7 cellular contexts compared by ENCODE assay signal in the genomic region with DNA sequence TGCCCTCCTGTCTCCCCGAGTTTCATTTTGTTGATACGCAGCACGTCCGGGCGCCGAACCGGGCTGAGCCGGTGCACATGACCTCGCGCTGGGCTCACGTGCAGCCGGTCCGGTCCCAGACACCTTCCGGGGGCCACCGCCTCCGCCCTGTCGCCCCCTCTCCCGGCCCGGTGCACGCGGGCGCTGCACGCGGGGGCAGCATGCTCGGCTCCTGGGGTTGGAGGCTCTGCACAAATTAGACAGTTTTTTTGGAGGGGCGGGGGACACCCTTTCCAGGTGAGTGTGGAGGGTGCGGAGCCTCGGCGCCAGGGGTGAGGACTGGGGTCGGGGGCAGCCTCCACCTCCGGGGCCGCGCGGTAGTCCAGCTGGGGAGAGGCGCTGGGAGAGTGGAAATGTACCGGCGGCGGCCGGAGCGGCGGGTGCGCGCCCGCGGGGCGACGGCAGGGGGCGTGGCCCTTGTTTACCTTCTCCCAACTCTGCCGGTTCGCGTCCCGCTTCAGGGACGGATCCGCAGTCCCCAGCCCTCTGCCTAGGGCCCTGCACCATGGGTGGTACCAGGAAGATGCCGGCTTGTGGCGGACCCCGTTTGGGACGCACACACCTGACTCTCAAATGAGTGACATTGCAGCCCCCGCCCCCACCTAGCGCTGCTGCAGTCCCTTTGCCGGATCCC. TPM values are rescaled to one million over a fixed set of nuclear protein-coding genes. Genes with fewer than 3 reads are reported as not detected.
A peak's percentile ranks its signal among the peaks of the same experiment; 100 is the strongest.
DNase-seq lines count a peak whose midpoint lies in the region; ATAC-seq and TF ChIP-seq lines count a peak whose summit lies in the region.

No MANE protein-coding gene starts in this region.

- H3K27me3 Mint-ChIP-seq in dendritic cell treated with granulocyte-macrophage colony-stimulating factor and Interleukin-4, amounts not matched to agents 40 ng/mL and 50 ng/mL, for 4 days = no peaks in the 10 kb centered on the region

- TF ChIP-seq CTCF in GM12875 (IDR thresholded peaks at IDR 0.05; ENCODE audit: borderline replicate concordance, insufficient read depth, low read depth, low read length) = peak; percentile 65
- TF ChIP-seq CTCF in right lobe of liver (IDR thresholded peaks at IDR 0.05) = peak; percentile 44 to 53 (median 49)

- TF ChIP-seq POLR2A in right lobe of liver (IDR thresholded peaks at IDR 0.05) = no peak

- WGBS in right lobe of liver (ENCODE audit: insufficient coverage, low coverage, low lambda C conversion rate, missing lambda C conversion rate) = 0% methylated on average over 3 of the region's 61 CpGs

- H3K9me3 ChIP-seq in right lobe of liver = no peaks in the 10 kb centered on the region

- H3K27ac Mint-ChIP-seq in dendritic cell treated with granulocyte-macrophage colony-stimulating factor and Interleukin-4, amounts not matched to agents 40 ng/mL and 50 ng/mL, for 4 days = peak overlapping the region; percentile 98

- H3K36me3 ChIP-seq in right lobe of liver = no peaks in the 10 kb centered on the region

- ATAC-seq in HG02588 (IDR thresholded peaks at IDR 0.05; ENCODE audit: unreplicated experiment) (peak; percentile 24), right lobe of liver (peak; percentile 50 to 53 (median 52))

- peak; percentile 57 for DNase-seq in NCI-H1694 treated with DMSO at 0.1 percent for 48 hours (lab: John Stamatoyannopoulos, UW)
- DNase-seq in activated CD4-positive, alpha-beta T cell treated with anti-CD3 and anti-CD28 coated beads for 1 hour = peak; percentile 38
- peak; percentile 84 to 87 (median 86) for DNase-seq in right lobe of liver
- peak; percentile 78 for DNase-seq in stimulated activated CD4-positive, alpha-beta T cell treated with anti-CD3 and anti-CD28 coated beads, Interleukin-4, amount 100 ng/mL, for 24 hours

- H3K9me3 Mint-ChIP-seq in dendritic cell treated with granulocyte-macrophage colony-stimulating factor and Interleukin-4, amounts not matched to agents 40 ng/mL and 50 ng/mL, for 4 days = no peaks in the 10 kb centered on the region

- intact Hi-C loops in dendritic cell treated with granulocyte-macrophage colony-stimulating factor and Interleukin-4, amounts not matched to agents 40 ng/mL and 50 ng/mL, for 4 days (cut with micrococcal nuclease) = loop anchor here (1.0 kb wide), 2 partner anchors 51 to 115 kb away; a partner anchor contains a TSS
- intact Hi-C loops in right lobe of liver (cut with DNase I) = loop anchor here in 1 of 2 donors (5.0 kb wide), 1 partner anchor 46 kb away; no protein-coding TSS in a partner anchor

- H3K27ac ChIP-seq in right lobe of liver = peak overlapping the region; percentile 96 to 98 (median 97)

- no peaks in the 10 kb centered on the region for H3K27me3 ChIP-seq in right lobe of liver

- peak overlapping the region; percentile 95 for H3K4me3 Mint-ChIP-seq in dendritic cell treated with granulocyte-macrophage colony-stimulating factor and Interleukin-4, amounts not matched to agents 40 ng/mL and 50 ng/mL, for 4 days

- peaks cover 9% of the 10 kb centered on the region for H3K36me3 Mint-ChIP-seq in dendritic cell treated with granulocyte-macrophage colony-stimulating factor and Interleukin-4, amounts not matched to agents 40 ng/mL and 50 ng/mL, for 4 days (ENCODE audit: low read depth)

- peaks cover 0 to 33% (median 13%) of the 10 kb centered on the region in 4 donors for H3K4me1 ChIP-seq in right lobe of liver

- peaks cover 22% of the 10 kb centered on the region for H3K4me1 Mint-ChIP-seq in dendritic cell treated with granulocyte-macrophage colony-stimulating factor and Interleukin-4, amounts not matched to agents 40 ng/mL and 50 ng/mL, for 4 days (ENCODE audit: low read depth)

- H3K4me3 ChIP-seq in GM12875 (ENCODE audit: low read depth, low read length) (peak overlapping the region; percentile 91), right lobe of liver (peak overlapping the region; percentile 73 to 88 (median 87))

RNA-seq across cellular contexts. Expression of a gene that starts 1.1 kb away (rescaled TPM):
- total RNA-seq in right lobe of liver = 10 to 100 TPM in 1 of 6 experiments, 1 to 10 TPM in 5; 6.1 to 14.8 (median 8.4) TPM

Comparison
In these comparisons a context has a peak if more than half of its experiments do, and no peak if none do; other contexts are left out.
1. Peak in every context shown above with its lines: DNase-seq, ATAC-seq, H3K4me3 ChIP-seq and H3K27ac ChIP-seq.